In the genomic region with DNA sequence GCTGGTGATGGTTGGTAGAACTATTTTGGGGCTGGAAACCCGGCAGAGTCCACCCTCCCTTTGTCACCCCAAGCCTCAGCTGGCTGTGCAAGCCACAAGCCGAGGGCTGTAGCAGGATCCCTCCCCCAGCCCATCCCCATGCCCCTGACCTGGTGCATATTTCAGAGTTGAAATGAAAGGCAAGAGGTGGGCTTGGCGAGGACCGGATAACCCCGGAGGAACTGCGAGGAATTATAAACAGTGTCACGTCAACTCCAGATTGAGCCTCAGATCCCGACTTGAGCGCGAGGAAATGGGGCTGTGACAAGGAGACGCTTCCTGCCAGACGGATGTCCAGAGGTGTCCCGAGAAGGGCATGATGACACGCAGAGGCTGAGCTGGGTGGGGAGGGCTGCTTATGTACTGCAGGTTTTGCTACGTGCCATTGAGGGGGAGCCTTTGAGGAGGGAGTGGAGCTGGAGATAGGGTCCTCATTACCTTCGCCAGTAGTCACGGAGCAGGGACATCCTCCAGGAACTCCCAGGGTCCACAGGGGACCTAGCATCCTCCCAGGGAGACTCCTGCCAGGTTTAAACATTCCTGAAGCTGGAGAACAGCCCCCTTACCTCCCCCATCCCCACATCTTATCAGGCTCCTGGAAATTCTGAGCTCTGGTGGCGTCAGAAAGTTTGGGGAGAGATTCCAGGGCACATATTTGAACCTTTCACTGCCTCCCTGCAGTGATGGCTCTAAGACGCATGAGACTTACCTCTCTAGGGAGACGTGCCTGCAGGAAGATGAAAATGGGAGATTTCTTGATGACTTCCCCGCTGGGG, we compare ENCODE assay signal across 17 cellular contexts.
DNase-seq lines count a peak whose midpoint lies in the region; ATAC-seq and TF ChIP-seq lines count a peak whose summit lies in the region.
"Had no signal": no experiment of that assay in that cellular context is flagged by ENCODE, and none has a peak within 500 bp of the region (broad histone marks: within the 10 kb centered on the region; RNA-seq: fewer than 3 reads in every experiment).

No MANE protein-coding gene starts in this region.

- H3K27me3 Mint-ChIP-seq in nephron progenitor cell (ENCODE audit: low read depth, poor library complexity) = peaks cover 23% of the 10 kb centered on the region
- peaks cover 13% of the 10 kb centered on the region for H3K27me3 Mint-ChIP-seq in type B pancreatic cell

- no peak for ATAC-seq in HG03097 (IDR thresholded peaks at IDR 0.05; ENCODE audit: low FRiP score, unreplicated experiment)
- ATAC-seq: HCT116, HepG2 had no signal

- no peaks in the 10 kb centered on the region for H3K36me3 ChIP-seq in H7 (replicated peaks; ENCODE audit: control insufficient read depth, insufficient read depth, low read length)
- no peaks in the 10 kb centered on the region for H3K36me3 ChIP-seq in esophagus muscularis mucosa

- H3K4me1 Mint-ChIP-seq in nephron progenitor cell (peaks cover 7% of the 10 kb centered on the region), type B pancreatic cell (ENCODE audit: unreplicated experiment) (no peaks in the 10 kb centered on the region)
- H3K4me1 Mint-ChIP-seq: B cell; CD4-positive, CD25-positive, alpha-beta regulatory T cell; CD8-positive, alpha-beta memory T cell; IgD-negative memory B cell had no signal

- H3K4me1 ChIP-seq in esophagus muscularis mucosa = peaks cover 0 to 12% (median 8%) of the 10 kb centered on the region in 4 donors
- H3K4me1 ChIP-seq: Caco-2 had no signal

- no peaks in the 10 kb centered on the region for H3K36me3 Mint-ChIP-seq in nephron progenitor cell (ENCODE audit: low read depth)
- H3K36me3 Mint-ChIP-seq in type B pancreatic cell = no peaks in the 10 kb centered on the region
- H3K36me3 Mint-ChIP-seq: CD4-positive, CD25-positive, alpha-beta regulatory T cell; CD8-positive, alpha-beta memory T cell; IgD-negative memory B cell had no signal

- no peak overlapping the region for H3K27ac ChIP-seq in esophagus muscularis mucosa (replicated peaks in 1 of 4)

- intact Hi-C loops in esophagus muscularis mucosa (cut with DNase I) = no loop called here

- peak overlapping the region; percentile 69 for H3K27ac Mint-ChIP-seq in nephron progenitor cell
- H3K27ac Mint-ChIP-seq in type B pancreatic cell = no peak overlapping the region
- H3K27ac Mint-ChIP-seq: B cell; CD4-positive, CD25-positive, alpha-beta regulatory T cell; CD8-positive, alpha-beta memory T cell; HFFc6; IgD-negative memory B cell had no signal

- H3K9me3 Mint-ChIP-seq in nephron progenitor cell (no peaks in the 10 kb centered on the region), type B pancreatic cell (no peaks in the 10 kb centered on the region)
- H3K9me3 Mint-ChIP-seq: CD8-positive, alpha-beta memory T cell; IgD-negative memory B cell had no signal

- DNase-seq in H7 = peak; percentile 43
- DNase-seq in esophagus muscularis mucosa (ENCODE audit: extremely low spot score) = peak; percentile 89
- DNase-seq in nephron progenitor cell = no peak
- peak; percentile 50 for DNase-seq in type B pancreatic cell (ENCODE audit: extremely low spot score, unreplicated experiment)
- DNase-seq in HCEC 1CT = no peak
- DNase-seq in cerebellar cortex (ENCODE audit: low spot score) = no peak
- DNase-seq: C1 segment of cervical spinal cord; Caco-2; CD4-positive, CD25-positive, alpha-beta regulatory T cell; CD8-positive, alpha-beta memory T cell; HFFc6; KBM-7 had no signal

- no peak for TF ChIP-seq POLR2A in esophagus muscularis mucosa (IDR thresholded peaks at IDR 0.05; ENCODE audit: low read depth)

- TF ChIP-seq CTCF in esophagus muscularis mucosa (IDR thresholded peaks at IDR 0.05) = no peak
- no peak for TF ChIP-seq CTCF in nephron progenitor cell (IDR thresholded peaks at IDR 0.05)
- no peak for TF ChIP-seq CTCF in type B pancreatic cell (conservative IDR thresholded peaks at IDR 0.05)

- 33% methylated on average over 18 of the region's 21 CpGs for WGBS in esophagus muscularis mucosa

- H3K4me3 ChIP-seq in H7 (ENCODE audit: insufficient read depth, low read depth, low read length) (no peak overlapping the region), esophagus muscularis mucosa (no peak overlapping the region)

- H3K27me3 ChIP-seq in H7 (ENCODE audit: control insufficient read depth, insufficient read depth, low read length) (no peaks in the 10 kb centered on the region), esophagus muscularis mucosa (peaks cover 0 to 8% (median 0%) of the 10 kb centered on the region in 4 donors)

- no peak overlapping the region for H3K4me3 Mint-ChIP-seq in nephron progenitor cell
- no peak overlapping the region for H3K4me3 Mint-ChIP-seq in type B pancreatic cell
- H3K4me3 Mint-ChIP-seq: B cell; CD4-positive, CD25-positive, alpha-beta regulatory T cell; CD8-positive, alpha-beta memory T cell; HFFc6 had no signal

- no peak for TF ChIP-seq EP300 in esophagus muscularis mucosa (IDR thresholded peaks at IDR 0.05)

- H3K9me3 ChIP-seq in esophagus muscularis mucosa = no peaks in the 10 kb centered on the region
- H3K9me3 ChIP-seq: Caco-2 had no signal

Comparison
In these comparisons a context has a peak if more than half of its experiments do, and no peak if none do; other contexts are left out.
1. DNase-seq: peak in H7 (single experiment), esophagus muscularis mucosa (single experiment) and type B pancreatic cell (single experiment); none in nephron progenitor cell (single experiment), HCEC 1CT (single experiment) and cerebellar cortex (single experiment).